14 cellular contexts compared by ENCODE assay signal in genomic region chr1:1114431-1114830, GRCh38. TPM values are rescaled to one million over a fixed set of nuclear protein-coding genes. Genes with fewer than 3 reads are reported as not detected.
A peak's percentile ranks its signal among the peaks of the same experiment; 100 is the strongest.
DNase-seq lines count a peak whose midpoint lies in the region; ATAC-seq, FAIRE-seq and TF ChIP-seq lines count a peak whose summit lies in the region.
"Had no signal": no experiment of that assay in that cellular context is flagged by ENCODE, and none has a peak within 500 bp of the region (broad histone marks: within the 10 kb centered on the region; RNA-seq: fewer than 3 reads in every experiment).

No MANE protein-coding gene starts in this region.

- H3K27ac Mint-ChIP-seq in CD4-positive, CD25-positive, alpha-beta regulatory T cell, result no peak overlapping the region
- peak overlapping the region; percentile 87 for H3K27ac Mint-ChIP-seq in astrocyte (ENCODE audit: unreplicated experiment)
- H3K27ac Mint-ChIP-seq in naive thymus-derived CD4-positive, alpha-beta T cell, result peak overlapping the region in 3 of 9 donors; percentile 38 to 76 (median 66)

- intact Hi-C loops in naive thymus-derived CD4-positive, alpha-beta T cell (cut with micrococcal nuclease), result loop anchor here in 1 of 2 donors (10.0 kb wide), 1 partner anchor 500 kb away; the partner anchor contains the start of gene MIB2
- intact Hi-C loops in esophagus muscularis mucosa (cut with DNase I), result loop anchor here (10.0 kb wide), 1 partner anchor 260 kb away; the partner anchor contains the start of gene AURKAIP1

- no peak for TF ChIP-seq EP300 in esophagus muscularis mucosa (IDR thresholded peaks at IDR 0.05)

- 94% methylated on average over 13 of the region's 13 CpGs for WGBS in esophagus muscularis mucosa

- H4K20me1 ChIP-seq in astrocyte (ENCODE audit: insufficient read depth, low read length), result peaks cover 10% of the 10 kb centered on the region

- H3K4me1 ChIP-seq in CD4-positive, CD25-positive, alpha-beta regulatory T cell (ENCODE audit: control insufficient read depth, insufficient read depth, low read length, poor library complexity, severe bottlenecking), result peaks cover 16% of the 10 kb centered on the region
- H3K4me1 ChIP-seq in HEK293 (ENCODE audit: control insufficient read depth, insufficient read depth, low read length), result no peaks in the 10 kb centered on the region
- no peaks in the 10 kb centered on the region for H3K4me1 ChIP-seq in astrocyte (ENCODE audit: insufficient read depth, low read length)
- peaks cover 0 to 4% of the 10 kb centered on the region in 2 donors for H3K4me1 ChIP-seq in naive thymus-derived CD4-positive, alpha-beta T cell (ENCODE audit: control insufficient read depth in 2 of 2, insufficient read depth in 2 of 2, low read length in 2 of 2)
- H3K4me1 ChIP-seq in esophagus muscularis mucosa, result peaks cover 6 to 27% (median 21%) of the 10 kb centered on the region in 4 donors
- H3K4me1 ChIP-seq: foreskin keratinocyte had no signal

- H3K4me3 Mint-ChIP-seq in CD4-positive, CD25-positive, alpha-beta regulatory T cell, result peak overlapping the region; percentile 83 to 90 (median 88)
- H3K4me3 Mint-ChIP-seq in astrocyte (ENCODE audit: unreplicated experiment), result peak overlapping the region; percentile 85
- H3K4me3 Mint-ChIP-seq in naive thymus-derived CD4-positive, alpha-beta T cell, result peak overlapping the region; percentile 73 to 86 (median 79)

- H3K36me3 ChIP-seq in CD4-positive, CD25-positive, alpha-beta regulatory T cell (ENCODE audit: control insufficient read depth, insufficient read depth, low read length), result no peaks in the 10 kb centered on the region
- H3K36me3 ChIP-seq in HEK293 (ENCODE audit: control insufficient read depth in 2 of 2, insufficient read depth in 1 of 2, low read length in 2 of 2), result peaks cover 0 to 18% of the 10 kb centered on the region in 2 experiments; a peak in 1 of 3 replicates
- H3K36me3 ChIP-seq in astrocyte (ENCODE audit: insufficient read depth, low read length), result no peaks in the 10 kb centered on the region
- peaks cover 0 to 13% (median 0%) of the 10 kb centered on the region in 3 experiments for H3K36me3 ChIP-seq in naive thymus-derived CD4-positive, alpha-beta T cell (ENCODE audit: control insufficient read depth in 2 of 3, insufficient read depth in 3 of 3, low read length in 3 of 3)
- peaks cover 0 to 18% (median 3%) of the 10 kb centered on the region in 4 donors for H3K36me3 ChIP-seq in esophagus muscularis mucosa

- no peak for TF ChIP-seq POLR2A in esophagus muscularis mucosa (IDR thresholded peaks at IDR 0.05; ENCODE audit: low read depth)

- H3K27me3 ChIP-seq in CD4-positive, CD25-positive, alpha-beta regulatory T cell (ENCODE audit: control insufficient read depth, insufficient read depth, low read length), result no peaks in the 10 kb centered on the region
- H3K27me3 ChIP-seq in astrocyte (ENCODE audit: insufficient read depth, low read length), result peaks cover 3% of the 10 kb centered on the region
- H3K27me3 ChIP-seq in naive thymus-derived CD4-positive, alpha-beta T cell (ENCODE audit: control insufficient read depth in 2 of 2, insufficient read depth in 2 of 2, low read length in 2 of 2), result no peaks in the 10 kb centered on the region
- peaks cover 0 to 23% (median 0%) of the 10 kb centered on the region in 4 donors for H3K27me3 ChIP-seq in esophagus muscularis mucosa

- TF ChIP-seq CTCF in HEK293 (tag by site-specific recombination; IDR thresholded peaks at IDR 0.05) (no peak), astrocyte (IDR thresholded peaks at IDR 0.05; ENCODE audit: insufficient read depth, low read depth, low read length) (no peak), esophagus muscularis mucosa (IDR thresholded peaks at IDR 0.05) (no peak)

- H3K79me2 ChIP-seq in astrocyte (ENCODE audit: insufficient read depth, low read length), result peaks cover 48% of the 10 kb centered on the region

- H3K9me3 ChIP-seq in CD4-positive, CD25-positive, alpha-beta regulatory T cell (ENCODE audit: control insufficient read depth in 2 of 2, low read length in 2 of 2), result peaks cover 2 to 6% of the 10 kb centered on the region in 2 experiments
- H3K9me3 ChIP-seq in HEK293 (ENCODE audit: control insufficient read depth, insufficient read depth, low read depth, low read length) (no peaks in the 10 kb centered on the region), astrocyte (ENCODE audit: insufficient read depth, low read depth, low read length) (peaks cover 6% of the 10 kb centered on the region), esophagus muscularis mucosa (peaks cover 0 to 4% (median 0%) of the 10 kb centered on the region in 4 donors)
- peaks cover 0 to 10% (median 0%) of the 10 kb centered on the region in 3 experiments for H3K9me3 ChIP-seq in naive thymus-derived CD4-positive, alpha-beta T cell (ENCODE audit: control insufficient read depth in 2 of 3, low read length in 3 of 3)

- ATAC-seq in CD4-positive, CD25-positive, alpha-beta regulatory T cell (ENCODE audit: low read depth in 2 of 2), result no peak
- ATAC-seq in naive thymus-derived CD4-positive, alpha-beta T cell, result no peak
- ATAC-seq in GM18867 (IDR thresholded peaks at IDR 0.05; ENCODE audit: unreplicated experiment), result no peak
- ATAC-seq: foreskin keratinocyte had no signal

- peaks cover 0 to 5% (median 1%) of the 10 kb centered on the region in 7 donors for H3K9me3 Mint-ChIP-seq in CD4-positive, CD25-positive, alpha-beta regulatory T cell
- H3K9me3 Mint-ChIP-seq in astrocyte (ENCODE audit: unreplicated experiment), result peaks cover 4% of the 10 kb centered on the region
- peaks cover 0 to 13% (median 5%) of the 10 kb centered on the region in 11 donors for H3K9me3 Mint-ChIP-seq in naive thymus-derived CD4-positive, alpha-beta T cell

- no peak overlapping the region for H3K4me3 ChIP-seq in CD4-positive, CD25-positive, alpha-beta regulatory T cell (ENCODE audit: low read depth, low read length)
- H3K4me3 ChIP-seq in HEK293 (ENCODE audit: low read depth, low read length), result no peak overlapping the region
- no peak overlapping the region for H3K4me3 ChIP-seq in astrocyte (ENCODE audit: insufficient read depth, low read depth, low read length)
- no peak overlapping the region for H3K4me3 ChIP-seq in naive thymus-derived CD4-positive, alpha-beta T cell (ENCODE audit: low read length)
- H3K4me3 ChIP-seq in esophagus muscularis mucosa, result no peak overlapping the region

- no peak overlapping the region for H3K9ac ChIP-seq in astrocyte (ENCODE audit: low read length)

- CTCF ChIA-PET in HEK293 (lab: Yijun Ruan, JAX), result interaction anchor here (0.9 kb wide), 1 partner anchor 178 kb away, joined by 3 read pairs; no protein-coding TSS in a partner anchor
- CTCF ChIA-PET in naive thymus-derived CD4-positive, alpha-beta T cell (lab: Charles Lee), result no interaction called here

- H3K4me1 Mint-ChIP-seq in CD4-positive, CD25-positive, alpha-beta regulatory T cell, result peaks cover 0 to 29% (median 11%) of the 10 kb centered on the region in 4 donors
- no peaks in the 10 kb centered on the region for H3K4me1 Mint-ChIP-seq in astrocyte (ENCODE audit: low read depth, unreplicated experiment)
- peaks cover 0 to 20% (median 13%) of the 10 kb centered on the region in 7 donors for H3K4me1 Mint-ChIP-seq in naive thymus-derived CD4-positive, alpha-beta T cell

- H3K27ac ChIP-seq in CD4-positive, CD25-positive, alpha-beta regulatory T cell (ENCODE audit: insufficient read depth, low read length, poor library complexity, severe bottlenecking), result no peak overlapping the region
- no peak overlapping the region for H3K27ac ChIP-seq in HEK293 (ENCODE audit: extremely low read depth, low read depth, low read length)
- no peak overlapping the region for H3K27ac ChIP-seq in astrocyte (ENCODE audit: low read depth, low read length)
- H3K27ac ChIP-seq in naive thymus-derived CD4-positive, alpha-beta T cell (ENCODE audit: low read depth, low read length), result no peak overlapping the region
- H3K27ac ChIP-seq in esophagus muscularis mucosa (replicated peaks in 1 of 4), result no peak overlapping the region
- H3K27ac ChIP-seq: foreskin keratinocyte had no signal

- FAIRE-seq in astrocyte (lab: Jason Lieb, UNC), result no peak
- FAIRE-seq: GM18507 had no signal

- peak overlapping the region; percentile 92 for H3K4me2 ChIP-seq in astrocyte (ENCODE audit: low read length)

- no peak for DNase-seq in CD4-positive, CD25-positive, alpha-beta regulatory T cell
- DNase-seq in astrocyte (ENCODE audit: low read depth) (no peak), retina (no peak), esophagus muscularis mucosa (ENCODE audit: extremely low spot score) (no peak), DMS 273 (lab: John Stamatoyannopoulos, UW; ENCODE audit: unreplicated experiment) (no peak)
- no peak for DNase-seq in naive thymus-derived CD4-positive, alpha-beta T cell
- DNase-seq: cerebellar nuclear complex, DMS153, foreskin keratinocyte, IMR-90, mesenchymal stem cell had no signal

- no peaks in the 10 kb centered on the region for H3K27me3 Mint-ChIP-seq in CD4-positive, CD25-positive, alpha-beta regulatory T cell
- peaks cover 15% of the 10 kb centered on the region for H3K27me3 Mint-ChIP-seq in astrocyte (ENCODE audit: low read depth, unreplicated experiment)
- peaks cover 0 to 11% (median 0%) of the 10 kb centered on the region in 5 donors for H3K27me3 Mint-ChIP-seq in naive thymus-derived CD4-positive, alpha-beta T cell

- POLR2A ChIA-PET in HEK293 (lab: Yijun Ruan, JAX), result no interaction called here
- POLR2A ChIA-PET in naive thymus-derived CD4-positive, alpha-beta T cell (lab: Charles Lee), result no interaction called here

- H2AFZ ChIP-seq in astrocyte (ENCODE audit: low read depth, low read length), result no peak overlapping the region

- peaks cover 12% of the 10 kb centered on the region for H3K36me3 Mint-ChIP-seq in CD4-positive, CD25-positive, alpha-beta regulatory T cell
- H3K36me3 Mint-ChIP-seq in astrocyte (ENCODE audit: low read depth, unreplicated experiment), result peaks cover 12% of the 10 kb centered on the region
- H3K36me3 Mint-ChIP-seq in naive thymus-derived CD4-positive, alpha-beta T cell, result peaks cover 11 to 31% (median 17%) of the 10 kb centered on the region in 5 donors

RNA-seq across cellular contexts. Expression of gene C1orf159, which starts 1.5 kb away (rescaled TPM):
- total RNA-seq in CD4-positive, CD25-positive, alpha-beta regulatory T cell, result 20.0 TPM
- 1 to 10 TPM; 3.0 to 6.3 (median 4.7) TPM for polyA plus RNA-seq in CD4-positive, CD25-positive, alpha-beta regulatory T cell
- total RNA-seq in astrocyte (10.6 and 13.9 TPM in 2 replicates), esophagus muscularis mucosa (10 to 100 TPM in 1 of 4 donors, 1 to 10 TPM in 3; 4.2 to 11.9 (median 8.5) TPM)
- 10 to 100 TPM; 17.6 to 21.9 (median 19.6) TPM for total RNA-seq in naive thymus-derived CD4-positive, alpha-beta T cell
- polyA plus RNA-seq in naive thymus-derived CD4-positive, alpha-beta T cell, result 10 to 100 TPM in 1 of 2 donors, 1 to 10 TPM in 1; 6.4 to 10.5 TPM

RNA-seq across cellular contexts. Expression of gene RNF223, which starts 40.3 kb away (rescaled TPM):
- total RNA-seq in CD4-positive, CD25-positive, alpha-beta regulatory T cell, result not detected
- polyA plus RNA-seq in CD4-positive, CD25-positive, alpha-beta regulatory T cell, result not detected
- total RNA-seq in astrocyte, result 0.18 and 0.38 TPM in 2 replicates
- under 1 TPM in 1 of 5 experiments, not detected in 4; 0.32 TPM for total RNA-seq in naive thymus-derived CD4-positive, alpha-beta T cell
- not detected for polyA plus RNA-seq in naive thymus-derived CD4-positive, alpha-beta T cell
- total RNA-seq in esophagus muscularis mucosa, result not detected
- total RNA-seq: IMR-90 had no signal
- polyA plus RNA-seq: IMR-90 had no signal

RNA-seq across cellular contexts. Expression of gene TTLL10, which starts 59.2 kb away (rescaled TPM):
- total RNA-seq in CD4-positive, CD25-positive, alpha-beta regulatory T cell, result not detected
- polyA plus RNA-seq in CD4-positive, CD25-positive, alpha-beta regulatory T cell, result not detected
- total RNA-seq in astrocyte (not detected in 2 replicates), esophagus muscularis mucosa (under 1 TPM in 1 of 4 donors, not detected in 3; 0.17 TPM)
- total RNA-seq in naive thymus-derived CD4-positive, alpha-beta T cell, result under 1 TPM in 2 of 5 experiments, not detected in 3; 0.58 to 0.80 TPM
- not detected for polyA plus RNA-seq in naive thymus-derived CD4-positive, alpha-beta T cell
- total RNA-seq: foreskin keratinocyte, IMR-90 had no signal
- polyA plus RNA-seq: IMR-90 had no signal
